ENCODE assay signal across 1 cellular context in genomic region chr17:43918026-43918389, GRCh38.
TF ChIP-seq lines count a peak whose summit lies in the region.

No MANE protein-coding gene starts in this region.

TF ChIP-seq in GM23338, 12 proteins besides CTCF, POLR2A, EP300 and RAD21 (continued from another document):
- no peak for TF ChIP-seq ZNF462 (CRISPR knock-in tag; IDR thresholded peaks at IDR 0.05)
- no peak for TF ChIP-seq EZH2phosphoT487 (IDR thresholded peaks at IDR 0.05; ENCODE audit: unreplicated experiment)
- TF ChIP-seq ZNF114 (CRISPR knock-in tag; IDR thresholded peaks at IDR 0.05): no peak
- no peak for TF ChIP-seq NANOG (IDR thresholded peaks at IDR 0.05; ENCODE audit: borderline replicate concordance)
- TF ChIP-seq ZNF331 (CRISPR knock-in tag; IDR thresholded peaks at IDR 0.05; ENCODE audit: low read depth): no peak
- no peak for TF ChIP-seq REST (IDR thresholded peaks at IDR 0.05; ENCODE audit: unreplicated experiment)
- TF ChIP-seq JUNB (IDR thresholded peaks at IDR 0.05; ENCODE audit: unreplicated experiment): no peak
- TF ChIP-seq EZH2 (IDR thresholded peaks at IDR 0.05; ENCODE audit: low read depth, unreplicated experiment): no peak
- TF ChIP-seq POLR2AphosphoS5 (IDR thresholded peaks at IDR 0.05; ENCODE audit: low read depth): no peak
